In genomic region chr1:147213271-147213670, GRCh38 we compare ENCODE assay signal across 1 cellular context.
TF ChIP-seq lines count a peak whose summit lies in the region.

No MANE protein-coding gene starts in this region.

TF ChIP-seq in HepG2, 621 proteins besides CTCF, POLR2A, EP300 and RAD21:
- TF ChIP-seq NR2F2 (IDR thresholded peaks at IDR 0.05; ENCODE audit: borderline replicate concordance, low read depth) (no peak), RELA (CRISPR knock-in tag; IDR thresholded peaks at IDR 0.05) (no peak), POLR2AphosphoS5 (IDR thresholded peaks at IDR 0.05; ENCODE audit: low read depth, low read length) (peak; percentile 36; the same call in 1 of the 2 replicates), ZNF768 (CRISPR knock-in tag; IDR thresholded peaks at IDR 0.05) (no peak), ZSCAN25 (CRISPR knock-in tag; IDR thresholded peaks at IDR 0.05) (0 out of 2 replicates have a peak, but pooled peaks have one; percentile 25), MTF1 (CRISPR knock-in tag; IDR thresholded peaks at IDR 0.05) (no peak), ZNF280B (CRISPR knock-in tag; IDR thresholded peaks at IDR 0.05; ENCODE audit: borderline replicate concordance) (no peak), SNAPC5 (CRISPR knock-in tag; IDR thresholded peaks at IDR 0.05; ENCODE audit: borderline replicate concordance) (no peak), NFYC (CRISPR knock-in tag; IDR thresholded peaks at IDR 0.05) (no peak), ZBTB21 (CRISPR knock-in tag; IDR thresholded peaks at IDR 0.05) (no peak), ZNF282 (IDR thresholded peaks at IDR 0.05; ENCODE audit: partially characterized antibody) (no peak), SSRP1 (CRISPR knock-in tag; IDR thresholded peaks at IDR 0.05) (peak; percentile 82; the same call in 1 of the 2 replicates), RARA (CRISPR knock-in tag; IDR thresholded peaks at IDR 0.05) (0 out of 2 replicates have a peak, but pooled peaks have one; percentile 21), FOXO4 (CRISPR knock-in tag; conservative IDR thresholded peaks at IDR 0.05) (no peak), ATF7-NPFF (CRISPR knock-in tag; IDR thresholded peaks at IDR 0.05; ENCODE audit: low read depth) (no peak), MAFF (IDR thresholded peaks at IDR 0.05; ENCODE audit: low read depth, low read length) (no peak), ZNF224 (CRISPR knock-in tag; IDR thresholded peaks at IDR 0.05) (no peak), NFRKB (IDR thresholded peaks at IDR 0.05) (no peak), ZBTB20 (CRISPR knock-in tag; IDR thresholded peaks at IDR 0.05; ENCODE audit: borderline replicate concordance, low read depth) (no peak), POLR2G (IDR thresholded peaks at IDR 0.05; ENCODE audit: low read depth, low read length) (peak; percentile 60; the same call in 1 of the 2 replicates), GABPA (IDR thresholded peaks at IDR 0.05; ENCODE audit: low read depth, low read length) (no peak), GABPA (CRISPR knock-in tag; IDR thresholded peaks at IDR 0.05; ENCODE audit: low read depth) (no peak), ZNF746 (CRISPR knock-in tag; IDR thresholded peaks at IDR 0.05) (no peak), RBM22 (optimal IDR thresholded peaks at IDR 0.05; ENCODE audit: low read length) (peak; percentile 77), BCL6 (CRISPR knock-in tag; IDR thresholded peaks at IDR 0.05) (0 out of 2 replicates have a peak, but pooled peaks have one; percentile 32), ERF (CRISPR knock-in tag; IDR thresholded peaks at IDR 0.05) (0 out of 2 replicates have a peak, but pooled peaks have one; percentile 19), TRIM24 (CRISPR knock-in tag; IDR thresholded peaks at IDR 0.05) (no peak)
